29 cellular contexts compared by ENCODE assay signal in the genomic region with DNA sequence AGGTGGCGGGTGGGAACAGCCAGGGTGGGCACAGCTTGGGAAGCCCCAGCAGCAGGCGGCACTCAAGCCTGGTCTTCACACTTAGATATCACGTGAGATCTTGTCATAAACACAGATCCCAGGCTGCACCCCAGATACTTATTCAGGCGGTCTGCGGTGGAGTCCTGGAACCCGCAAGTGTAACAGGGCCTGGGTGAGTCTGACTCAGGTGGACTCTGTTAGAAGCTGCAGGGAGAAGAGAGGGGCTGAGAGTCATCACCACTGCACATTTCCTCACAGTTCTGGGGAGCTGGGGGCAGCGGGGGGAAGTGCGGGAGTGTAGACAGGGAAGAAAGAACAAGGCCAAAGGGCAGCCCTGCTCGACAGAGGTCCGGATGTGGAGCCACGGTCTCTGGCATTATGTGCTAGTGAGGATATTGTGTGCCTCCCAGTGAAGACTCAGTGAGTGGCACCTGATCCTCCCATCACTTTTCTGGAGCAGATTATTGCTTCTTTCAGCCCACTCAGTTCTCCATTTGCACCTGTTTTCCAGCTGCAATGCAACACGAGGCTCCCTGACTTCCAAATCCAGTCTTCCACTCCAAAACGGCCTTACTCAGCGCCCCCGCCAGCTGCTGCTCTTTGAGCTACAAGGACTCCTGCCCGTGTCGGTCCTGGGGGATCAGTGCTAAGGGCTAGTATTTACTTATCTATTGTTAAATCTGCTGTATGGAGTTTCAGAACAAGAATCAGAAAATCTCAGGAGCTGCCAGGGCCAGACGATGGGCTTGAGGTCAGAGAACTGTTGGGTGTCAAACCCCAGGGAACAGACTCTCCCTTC. TPM values are rescaled to one million over a fixed set of nuclear protein-coding genes. Genes with fewer than 3 reads are reported as not detected.
"Had no signal": no experiment of that assay in that cellular context is flagged by ENCODE, and none has a peak within 500 bp of the region (broad histone marks: within the 10 kb centered on the region; RNA-seq: fewer than 3 reads in every experiment).

No MANE protein-coding gene starts in this region.

- H3K27me3 ChIP-seq: ascending aorta, brain microvascular endothelial cell, uterus had no signal

- H3K4me2 ChIP-seq: hepatocyte had no signal

- H3K79me2 ChIP-seq: hepatocyte had no signal

- DNase-seq: activated CD4-positive, alpha-beta T cell treated with anti-CD3 and anti-CD28 coated beads for 1 hour; activated CD4-positive, alpha-beta T cell treated with anti-CD3 and anti-CD28 coated beads, Interleukin-2, amount 50 U/mL, for 4 hours; activated CD8-positive, alpha-beta memory T cell treated with anti-CD3 and anti-CD28 coated beads for 24 hours; activated CD8-positive, alpha-beta memory T cell treated with anti-CD3 and anti-CD28 coated beads, Interleukin-2, amount 50 U/mL, for 4 hours; activated T-cell treated with anti-CD3 and anti-CD28 coated beads, Interleukin-2, amount 50 U/mL, for 24 hours; brain microvascular endothelial cell; dermis blood vessel endothelial cell; effector memory CD4-positive, alpha-beta T cell; glutamatergic neuron; kidney glomerular epithelial cell; occipital lobe; stomach; T-helper 1 cell; uterus; WERI-Rb-1 had no signal

- H2AFZ ChIP-seq: hepatocyte had no signal

- H3K27ac ChIP-seq: ascending aorta, brain microvascular endothelial cell, hepatocyte, stomach, suprapubic skin, tibial nerve, uterus, WERI-Rb-1 had no signal

- H3K4me1 ChIP-seq: ascending aorta, stomach, suprapubic skin, tibial nerve, uterus had no signal

- H3K36me3 ChIP-seq: ascending aorta, brain microvascular endothelial cell, stomach, suprapubic skin, tibial nerve, uterus, WERI-Rb-1 had no signal

- H3K9me3 ChIP-seq: ascending aorta, suprapubic skin, tibial nerve, uterus had no signal

- ATAC-seq: activated naive CD4-positive, alpha-beta T cell treated with anti-CD3 and anti-CD28 coated beads, Interleukin-2, amount 50 U/mL, for 72 hours; activated T-helper 17 cell treated with anti-CD3 and anti-CD28 coated beads, Interleukin-2, amount 50 U/mL, for 72 hours; esophagus mucosa had no signal

- FAIRE-seq: endothelial cell of umbilical vein, frontal cortex, TTC549 had no signal

- H3K4me3 ChIP-seq: ascending aorta, hepatocyte, stomach, suprapubic skin, tibial nerve, uterus had no signal

RNA-seq across cellular contexts. Expression of gene OR2V1, which starts 44.3 kb away (rescaled TPM):
- total RNA-seq: activated naive CD4-positive, alpha-beta T cell treated with anti-CD3 and anti-CD28 coated beads, Interleukin-2, amount 50 U/mL, for 72 hours; activated T-helper 17 cell treated with anti-CD3 and anti-CD28 coated beads, Interleukin-2, amount 50 U/mL, for 72 hours; ascending aorta; dermis blood vessel endothelial cell; endothelial cell of umbilical vein; esophagus mucosa; frontal cortex; hepatocyte; liver; mononuclear cell; myocyte; occipital lobe; stomach; suprapubic skin; tibial nerve; uterus had no signal
- polyA plus RNA-seq: adipose tissue, endothelial cell of umbilical vein, hepatocyte, liver, stomach had no signal

RNA-seq across cellular contexts. Expression of gene BTNL9, which starts 46.6 kb away (rescaled TPM):
- total RNA-seq: myocyte had no signal
